Comparison of ENCODE assay signal across 1 cellular context in genomic region chr7:117809958-117810357, GRCh38.
TF ChIP-seq lines count a peak whose summit lies in the region.

No MANE protein-coding gene starts in this region.

TF ChIP-seq in GM23338, 12 proteins besides CTCF, POLR2A, EP300 and RAD21 (continued from another document):
- TF ChIP-seq ZNF462 (CRISPR knock-in tag; IDR thresholded peaks at IDR 0.05) (no peak), EZH2phosphoT487 (IDR thresholded peaks at IDR 0.05; ENCODE audit: unreplicated experiment) (no peak), ETS1 (IDR thresholded peaks at IDR 0.05) (no peak)
